Comparison of ENCODE assay signal across 1 cellular context in the genomic region with DNA sequence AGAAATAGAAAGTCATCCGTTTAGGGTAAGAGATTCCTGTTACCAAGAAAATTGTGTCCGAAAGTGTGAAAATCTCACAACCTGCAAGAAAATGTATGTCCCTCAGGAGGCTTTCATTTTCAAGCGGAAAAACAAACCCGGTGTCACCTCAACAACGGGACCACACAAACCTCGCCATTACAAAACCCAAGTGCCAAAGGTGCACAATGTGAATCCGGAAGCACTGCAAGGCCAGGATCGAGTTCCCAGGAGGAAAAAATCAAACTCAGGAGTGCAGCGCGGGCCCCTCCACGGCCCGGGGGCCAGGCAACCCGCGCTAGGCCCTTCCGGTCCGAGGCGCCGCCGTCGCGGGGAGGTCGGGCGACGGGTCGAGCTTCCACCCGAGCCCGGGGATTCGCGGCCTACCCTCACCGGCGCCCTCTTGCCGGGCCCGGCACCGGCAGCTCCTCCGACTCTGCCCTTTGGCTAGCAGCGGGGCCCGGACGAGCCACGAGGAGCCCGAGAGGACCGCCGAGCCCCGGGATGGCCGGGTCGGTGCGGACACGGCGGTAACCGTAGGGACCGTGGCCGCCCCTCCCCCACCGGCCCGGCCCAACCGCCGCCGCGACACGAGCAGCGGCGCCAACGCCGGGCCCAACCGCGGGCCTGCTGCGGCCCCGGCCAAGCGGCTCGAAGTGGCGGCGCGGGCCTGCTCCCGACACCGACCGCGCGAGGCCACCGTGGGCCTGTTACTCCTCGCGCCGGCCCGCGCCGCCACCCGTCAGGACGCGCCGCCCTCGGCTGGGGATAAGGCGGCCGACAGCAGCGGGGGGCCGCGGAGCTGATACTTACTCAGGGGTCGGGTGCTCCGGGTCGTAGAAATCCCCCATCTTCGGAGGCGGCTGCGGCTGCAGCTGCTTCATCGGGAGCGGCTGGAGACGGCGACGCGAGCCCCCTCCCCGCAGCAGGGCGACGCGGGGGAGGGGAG.
TF ChIP-seq lines count a peak whose summit lies in the region.

No MANE protein-coding gene starts in this region.

TF ChIP-seq in WTC11, 78 proteins besides CTCF, POLR2A, EP300 and RAD21 (continued from another document):
- TF ChIP-seq, protein P1, sequence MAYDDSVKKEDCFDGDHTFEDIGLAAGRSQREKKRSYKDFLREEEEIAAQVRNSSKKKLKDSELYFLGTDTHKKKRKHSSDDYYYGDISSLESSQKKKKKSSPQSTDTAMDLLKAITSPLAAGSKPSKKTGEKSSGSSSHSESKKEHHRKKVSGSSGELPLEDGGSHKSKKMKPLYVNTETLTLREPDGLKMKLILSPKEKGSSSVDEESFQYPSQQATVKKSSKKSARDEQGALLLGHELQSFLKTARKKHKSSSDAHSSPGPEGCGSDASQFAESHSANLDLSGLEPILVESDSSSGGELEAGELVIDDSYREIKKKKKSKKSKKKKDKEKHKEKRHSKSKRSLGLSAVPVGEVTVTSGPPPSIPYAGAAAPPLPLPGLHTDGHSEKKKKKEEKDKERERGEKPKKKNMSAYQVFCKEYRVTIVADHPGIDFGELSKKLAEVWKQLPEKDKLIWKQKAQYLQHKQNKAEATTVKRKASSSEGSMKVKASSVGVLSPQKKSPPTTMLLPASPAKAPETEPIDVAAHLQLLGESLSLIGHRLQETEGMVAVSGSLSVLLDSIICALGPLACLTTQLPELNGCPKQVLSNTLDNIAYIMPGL (CRISPR knock-in tag; IDR thresholded peaks at IDR 0.05): peak; percentile 98
- peak; percentile 94 for TF ChIP-seq JUN (CRISPR knock-in tag; IDR thresholded peaks at IDR 0.05)
- TF ChIP-seq, protein P2, sequence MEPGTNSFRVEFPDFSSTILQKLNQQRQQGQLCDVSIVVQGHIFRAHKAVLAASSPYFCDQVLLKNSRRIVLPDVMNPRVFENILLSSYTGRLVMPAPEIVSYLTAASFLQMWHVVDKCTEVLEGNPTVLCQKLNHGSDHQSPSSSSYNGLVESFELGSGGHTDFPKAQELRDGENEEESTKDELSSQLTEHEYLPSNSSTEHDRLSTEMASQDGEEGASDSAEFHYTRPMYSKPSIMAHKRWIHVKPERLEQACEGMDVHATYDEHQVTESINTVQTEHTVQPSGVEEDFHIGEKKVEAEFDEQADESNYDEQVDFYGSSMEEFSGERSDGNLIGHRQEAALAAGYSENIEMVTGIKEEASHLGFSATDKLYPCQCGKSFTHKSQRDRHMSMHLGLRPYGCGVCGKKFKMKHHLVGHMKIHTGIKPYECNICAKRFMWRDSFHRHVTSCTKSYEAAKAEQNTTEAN (CRISPR knock-in tag; IDR thresholded peaks at IDR 0.05): no peak
- TF ChIP-seq, protein P3, sequence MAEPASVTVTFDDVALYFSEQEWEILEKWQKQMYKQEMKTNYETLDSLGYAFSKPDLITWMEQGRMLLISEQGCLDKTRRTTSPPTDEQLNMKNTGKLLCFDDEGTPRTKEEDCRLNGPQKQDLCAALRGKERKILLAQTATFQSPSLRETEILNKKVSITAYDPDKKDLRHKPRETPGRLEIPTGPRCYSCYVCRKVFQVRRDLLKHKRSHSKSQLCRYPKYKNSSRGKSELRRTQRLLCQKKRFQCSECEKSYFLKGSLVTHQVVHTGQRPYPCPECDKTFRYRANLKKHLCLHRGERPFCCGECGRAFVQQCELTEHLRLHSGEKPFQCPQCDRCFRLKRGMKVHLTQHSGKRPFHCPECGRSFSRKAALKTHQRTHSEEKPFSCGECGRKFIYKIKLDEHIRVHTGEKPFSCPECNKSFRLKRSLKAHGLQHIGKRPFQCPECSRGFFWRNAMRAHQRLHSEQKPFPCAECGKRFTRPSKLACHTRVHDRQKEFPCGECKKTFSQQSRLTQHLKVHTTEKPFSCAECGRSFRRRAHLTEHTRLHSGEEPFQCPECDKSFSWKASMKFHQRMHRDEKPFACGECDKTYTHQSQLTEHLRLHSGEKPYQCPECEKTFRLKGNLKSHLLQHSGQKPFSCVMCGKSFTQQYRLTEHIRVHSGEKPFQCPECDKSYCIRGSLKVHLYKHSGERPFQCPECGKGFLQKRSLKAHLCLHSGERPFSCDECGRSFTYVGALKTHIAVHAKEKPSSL (CRISPR knock-in tag; conservative IDR thresholded peaks at IDR 0.05): no peak
